Comparison of ENCODE assay signal across 1 cellular context in genomic region chr1:234617135-234617985, GRCh38.
TF ChIP-seq lines count a peak whose summit lies in the region.

No MANE protein-coding gene starts in this region.

TF ChIP-seq in GM23338, 12 proteins besides CTCF, POLR2A, EP300 and RAD21 (continued from another document):
- TF ChIP-seq REST (IDR thresholded peaks at IDR 0.05; ENCODE audit: unreplicated experiment): no peak
- TF ChIP-seq ZNF114 (CRISPR knock-in tag; IDR thresholded peaks at IDR 0.05): no peak
- TF ChIP-seq ETS1 (IDR thresholded peaks at IDR 0.05): no peak
- no peak for TF ChIP-seq EZH2 (IDR thresholded peaks at IDR 0.05; ENCODE audit: low read depth, unreplicated experiment)
- no peak for TF ChIP-seq ZNF462 (CRISPR knock-in tag; IDR thresholded peaks at IDR 0.05)
- no peak for TF ChIP-seq STAT1 (IDR thresholded peaks at IDR 0.05; ENCODE audit: unreplicated experiment)
- TF ChIP-seq NANOG (IDR thresholded peaks at IDR 0.05; ENCODE audit: borderline replicate concordance): no peak
